Comparison of ENCODE assay signal across 23 cellular contexts in genomic region chr3:21377366-21377765, GRCh38.
"Had no signal": no experiment of that assay in that cellular context is flagged by ENCODE, and none has a peak within 500 bp of the region (broad histone marks: within the 10 kb centered on the region; RNA-seq: fewer than 3 reads in every experiment).

No MANE protein-coding gene starts in this region.

- H3K36me3 ChIP-seq: esophagus muscularis mucosa, heart right ventricle, neutrophil, pancreas, right lobe of liver, thoracic aorta, tibial nerve, upper lobe of left lung had no signal

- H3K9me3 ChIP-seq: esophagus muscularis mucosa, heart right ventricle, neutrophil, pancreas, right lobe of liver, thoracic aorta, tibial nerve, upper lobe of left lung had no signal

- DNase-seq: cortex of kidney; dorsolateral prefrontal cortex; effector CD4-positive, alpha-beta T cell; foreskin melanocyte; glutamatergic neuron; heart right ventricle; hippocampal formation; immature natural killer cell; mucosa of descending colon; naive B cell; pancreas; right lobe of liver; small intestine; stimulated activated CD4-positive, alpha-beta T cell treated with anti-CD3 and anti-CD28 coated beads, Interleukin-2, amount 100 ng/mL, for 24 hours; stimulated activated CD4-positive, alpha-beta T cell treated with anti-CD3 and anti-CD28 coated beads, Interleukin-4, amount 100 ng/mL, for 4 hours; stimulated activated naive CD8-positive, alpha-beta T cell treated with anti-CD3 and anti-CD28 coated beads, Interleukin-15, Interleukin-2, amounts not matched to agents 100 U/mL and 50 U/mL, for 24 hours; substantia nigra; upper lobe of left lung had no signal

- H3K4me3 ChIP-seq: dorsolateral prefrontal cortex, esophagus muscularis mucosa, heart right ventricle, lung, mucosa of descending colon, pancreas, right lobe of liver, thoracic aorta, tibial nerve, upper lobe of left lung had no signal

- H3K27me3 ChIP-seq: dorsolateral prefrontal cortex, esophagus muscularis mucosa, heart right ventricle, neutrophil, pancreas, right lobe of liver, tibial nerve, upper lobe of left lung had no signal

- H3K4me1 ChIP-seq: esophagus muscularis mucosa, heart right ventricle, pancreas, right lobe of liver, tibial nerve, upper lobe of left lung had no signal
